ENCODE assay signal across 10 cellular contexts in the genomic region with DNA sequence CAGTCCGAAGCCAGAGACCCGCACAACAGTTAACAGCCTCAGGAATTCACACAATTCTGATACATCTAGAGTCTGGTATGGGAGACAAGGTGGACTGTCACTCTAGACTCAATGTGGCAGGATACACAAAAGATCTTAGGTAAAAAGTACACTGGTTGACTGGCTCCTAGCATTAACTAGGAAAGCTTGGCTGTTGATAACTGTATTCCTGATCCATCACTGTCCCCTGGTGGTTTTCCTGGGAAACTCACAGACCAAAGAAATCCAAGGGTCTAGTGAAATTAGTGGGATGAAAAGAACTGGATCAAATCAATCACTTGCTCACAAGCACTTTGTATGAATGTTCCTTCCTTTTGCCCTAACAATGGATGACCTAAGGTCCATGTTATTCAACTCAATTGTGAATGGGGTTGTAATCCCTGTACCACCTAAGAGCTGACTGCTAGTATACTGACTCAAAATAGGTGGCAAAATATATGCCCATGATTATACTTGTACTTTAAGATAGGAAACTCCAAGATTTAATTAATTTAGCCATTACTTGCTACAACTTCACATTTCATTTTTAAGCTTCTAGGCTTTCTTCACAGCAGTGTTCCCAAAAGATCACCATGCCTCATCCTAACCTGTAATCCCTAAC. TPM values are rescaled to one million over a fixed set of nuclear protein-coding genes. Genes with fewer than 3 reads are reported as not detected.
A peak's percentile ranks its signal among the peaks of the same experiment; 100 is the strongest.
DNase-seq lines count a peak whose midpoint lies in the region; ATAC-seq and TF ChIP-seq lines count a peak whose summit lies in the region.
"Had no signal": no experiment of that assay in that cellular context is flagged by ENCODE, and none has a peak within 500 bp of the region (broad histone marks: within the 10 kb centered on the region; RNA-seq: fewer than 3 reads in every experiment).

No MANE protein-coding gene starts in this region.

- no peaks in the 10 kb centered on the region for H3K79me2 ChIP-seq in OCI-LY3 (ENCODE audit: low read length)

- H3K4me2 ChIP-seq in OCI-LY3 (ENCODE audit: low read length), result no peak overlapping the region

- H3K4me3 Mint-ChIP-seq in natural killer cell, result no peak overlapping the region
- H3K4me3 Mint-ChIP-seq: stimulated activated naive CD8-positive, alpha-beta T cell treated with anti-CD3 and anti-CD28 coated beads, Interleukin-15, Interleukin-2, amounts not matched to agents 100 ng/mL and 50 ng/mL, for 24 hours had no signal

- peaks cover 5% of the 10 kb centered on the region; the same call in 1 of the 2 replicates for H3K4me1 ChIP-seq in OCI-LY3 (ENCODE audit: low read length)
- H3K4me1 ChIP-seq: SJSA1 had no signal

- no peak overlapping the region for H3K9ac ChIP-seq in OCI-LY3 (ENCODE audit: low read length)

- H3K27ac Mint-ChIP-seq in natural killer cell, result no peak overlapping the region
- H3K27ac Mint-ChIP-seq: stimulated activated naive CD8-positive, alpha-beta T cell treated with anti-CD3 and anti-CD28 coated beads, Interleukin-15, Interleukin-2, amounts not matched to agents 100 ng/mL and 50 ng/mL, for 24 hours had no signal

- DNase-seq in NCI-H1092 treated with DMSO at 0.1 percent for 48 hours (lab: John Stamatoyannopoulos, UW) (peak; percentile 11), NCI-H1092 (lab: John Stamatoyannopoulos, UW) (no peak), foreskin fibroblast (peak in 1 of 2 donors; percentile 55), superior temporal gyrus (ENCODE audit: extremely low spot score) (peak; percentile 73), natural killer cell (no peak), middle frontal gyrus (ENCODE audit: extremely low spot score, low spot score) (no peak)

- no peaks in the 10 kb centered on the region for H3K9me3 Mint-ChIP-seq in natural killer cell
- H3K9me3 Mint-ChIP-seq: stimulated activated naive CD8-positive, alpha-beta T cell treated with anti-CD3 and anti-CD28 coated beads, Interleukin-15, Interleukin-2, amounts not matched to agents 100 ng/mL and 50 ng/mL, for 24 hours had no signal

- H2AFZ ChIP-seq in OCI-LY3 (ENCODE audit: low read depth, low read length), result no peak overlapping the region

- H3K27me3 ChIP-seq in OCI-LY3 (ENCODE audit: low read depth, low read length), result no peaks in the 10 kb centered on the region
- H3K27me3 ChIP-seq: SJSA1 had no signal

- H3K4me1 Mint-ChIP-seq in natural killer cell, result no peaks in the 10 kb centered on the region

- no peak overlapping the region for H3K27ac ChIP-seq in OCI-LY3 (ENCODE audit: low read length)
- H3K27ac ChIP-seq: SJSA1 had no signal

- no peak for ATAC-seq in natural killer cell
- no peak for ATAC-seq in GM19035 (IDR thresholded peaks at IDR 0.05; ENCODE audit: unreplicated experiment)

- H3K27me3 Mint-ChIP-seq in natural killer cell (ENCODE audit: low read depth in 2 of 2), result no peaks in the 10 kb centered on the region
- H3K27me3 Mint-ChIP-seq: stimulated activated naive CD8-positive, alpha-beta T cell treated with anti-CD3 and anti-CD28 coated beads, Interleukin-15, Interleukin-2, amounts not matched to agents 100 ng/mL and 50 ng/mL, for 24 hours had no signal

- peaks cover 6% of the 10 kb centered on the region for H3K36me3 Mint-ChIP-seq in natural killer cell

- intact Hi-C loops in natural killer cell (cut with micrococcal nuclease), result loop anchor here (1.0 kb wide), 1 partner anchor 117 kb away; no protein-coding TSS in a partner anchor

- peaks cover 12% of the 10 kb centered on the region for H3K36me3 ChIP-seq in OCI-LY3 (replicated peaks; ENCODE audit: low read depth, low read length)

- no peaks in the 10 kb centered on the region for H4K20me1 ChIP-seq in OCI-LY3 (ENCODE audit: insufficient read depth, low read length)

- TF ChIP-seq CTCF in OCI-LY3 (IDR thresholded peaks at IDR 0.05; ENCODE audit: low read depth, low read length) (peak; percentile 25), foreskin fibroblast (IDR thresholded peaks at IDR 0.05; ENCODE audit: low read depth, low read length) (peak; percentile 78), natural killer cell (IDR thresholded peaks at IDR 0.05) (no peak)

- no peaks in the 10 kb centered on the region for H3K9me3 ChIP-seq in OCI-LY3 (ENCODE audit: insufficient read depth, low read length)
- H3K9me3 ChIP-seq: SJSA1 had no signal

- H3K4me3 ChIP-seq in OCI-LY3 (ENCODE audit: low read length) (no peak overlapping the region), foreskin fibroblast (ENCODE audit: low read depth in 1 of 2, low read length in 2 of 2) (no peak overlapping the region)
- H3K4me3 ChIP-seq: SJSA1 had no signal

RNA-seq across cellular contexts. Expression of gene NPC2, which starts 14.0 kb away (rescaled TPM):
- total RNA-seq in natural killer cell, result 10 to 100 TPM; 33.2 to 53.6 (median 33.5) TPM

RNA-seq across cellular contexts. Expression of gene ISCA2, which starts 14.4 kb away (rescaled TPM):
- total RNA-seq in natural killer cell, result 10 to 100 TPM; 12.0 to 18.2 (median 15.3) TPM

RNA-seq across cellular contexts. Expression of gene SYNDIG1L, which starts 53.1 kb away (rescaled TPM):
- total RNA-seq in natural killer cell, result under 1 TPM in 1 of 3 donors, not detected in 2; 0.30 TPM
- total RNA-seq: SJSA1 had no signal

Comparison
In these comparisons a context has a peak if more than half of its experiments do, and no peak if none do; other contexts are left out.
1. DNase-seq: peak in NCI-H1092 treated with DMSO at 0.1 percent for 48 hours (single experiment) and superior temporal gyrus (single experiment); none in NCI-H1092 (single experiment), natural killer cell (single experiment) and middle frontal gyrus (single experiment).